1 cellular context compared by ENCODE assay signal in the genomic region with DNA sequence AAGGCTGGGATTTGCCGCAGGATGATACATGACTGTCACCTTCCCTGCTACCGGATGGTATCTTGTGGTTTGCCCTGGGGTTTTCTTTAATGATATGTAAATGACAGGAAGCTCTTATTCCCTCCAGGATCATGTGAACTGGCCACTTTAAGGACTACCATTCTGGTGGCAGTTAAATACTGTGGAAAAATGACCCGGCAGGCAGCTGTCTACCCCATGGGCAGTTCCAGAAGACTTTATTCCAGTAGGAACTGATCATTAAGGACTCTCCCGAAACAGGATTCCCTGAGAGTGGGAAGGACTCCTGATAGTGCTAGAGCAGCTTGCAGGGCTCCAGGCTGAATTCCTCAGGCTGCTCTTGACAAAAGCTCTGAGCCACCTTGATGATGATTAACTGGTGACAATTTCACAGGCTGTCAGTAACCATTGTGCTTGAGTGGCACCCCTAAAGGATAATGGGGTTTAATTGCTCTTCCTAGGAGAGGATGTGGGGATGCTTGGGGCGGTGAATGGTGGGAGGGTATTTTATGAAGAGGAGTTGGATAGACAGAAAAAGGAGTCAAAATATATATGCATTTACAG.
TF ChIP-seq lines count a peak whose summit lies in the region.

No MANE protein-coding gene starts in this region.

TF ChIP-seq in WTC11, 78 proteins besides CTCF, POLR2A, EP300 and RAD21 (continued from another document):
- TF ChIP-seq, protein P1, sequence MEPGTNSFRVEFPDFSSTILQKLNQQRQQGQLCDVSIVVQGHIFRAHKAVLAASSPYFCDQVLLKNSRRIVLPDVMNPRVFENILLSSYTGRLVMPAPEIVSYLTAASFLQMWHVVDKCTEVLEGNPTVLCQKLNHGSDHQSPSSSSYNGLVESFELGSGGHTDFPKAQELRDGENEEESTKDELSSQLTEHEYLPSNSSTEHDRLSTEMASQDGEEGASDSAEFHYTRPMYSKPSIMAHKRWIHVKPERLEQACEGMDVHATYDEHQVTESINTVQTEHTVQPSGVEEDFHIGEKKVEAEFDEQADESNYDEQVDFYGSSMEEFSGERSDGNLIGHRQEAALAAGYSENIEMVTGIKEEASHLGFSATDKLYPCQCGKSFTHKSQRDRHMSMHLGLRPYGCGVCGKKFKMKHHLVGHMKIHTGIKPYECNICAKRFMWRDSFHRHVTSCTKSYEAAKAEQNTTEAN (CRISPR knock-in tag; IDR thresholded peaks at IDR 0.05): no peak
- TF ChIP-seq, protein P2, sequence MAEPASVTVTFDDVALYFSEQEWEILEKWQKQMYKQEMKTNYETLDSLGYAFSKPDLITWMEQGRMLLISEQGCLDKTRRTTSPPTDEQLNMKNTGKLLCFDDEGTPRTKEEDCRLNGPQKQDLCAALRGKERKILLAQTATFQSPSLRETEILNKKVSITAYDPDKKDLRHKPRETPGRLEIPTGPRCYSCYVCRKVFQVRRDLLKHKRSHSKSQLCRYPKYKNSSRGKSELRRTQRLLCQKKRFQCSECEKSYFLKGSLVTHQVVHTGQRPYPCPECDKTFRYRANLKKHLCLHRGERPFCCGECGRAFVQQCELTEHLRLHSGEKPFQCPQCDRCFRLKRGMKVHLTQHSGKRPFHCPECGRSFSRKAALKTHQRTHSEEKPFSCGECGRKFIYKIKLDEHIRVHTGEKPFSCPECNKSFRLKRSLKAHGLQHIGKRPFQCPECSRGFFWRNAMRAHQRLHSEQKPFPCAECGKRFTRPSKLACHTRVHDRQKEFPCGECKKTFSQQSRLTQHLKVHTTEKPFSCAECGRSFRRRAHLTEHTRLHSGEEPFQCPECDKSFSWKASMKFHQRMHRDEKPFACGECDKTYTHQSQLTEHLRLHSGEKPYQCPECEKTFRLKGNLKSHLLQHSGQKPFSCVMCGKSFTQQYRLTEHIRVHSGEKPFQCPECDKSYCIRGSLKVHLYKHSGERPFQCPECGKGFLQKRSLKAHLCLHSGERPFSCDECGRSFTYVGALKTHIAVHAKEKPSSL (CRISPR knock-in tag; conservative IDR thresholded peaks at IDR 0.05): no peak
